Comparison of ENCODE assay signal across 8 cellular contexts in the genomic region with DNA sequence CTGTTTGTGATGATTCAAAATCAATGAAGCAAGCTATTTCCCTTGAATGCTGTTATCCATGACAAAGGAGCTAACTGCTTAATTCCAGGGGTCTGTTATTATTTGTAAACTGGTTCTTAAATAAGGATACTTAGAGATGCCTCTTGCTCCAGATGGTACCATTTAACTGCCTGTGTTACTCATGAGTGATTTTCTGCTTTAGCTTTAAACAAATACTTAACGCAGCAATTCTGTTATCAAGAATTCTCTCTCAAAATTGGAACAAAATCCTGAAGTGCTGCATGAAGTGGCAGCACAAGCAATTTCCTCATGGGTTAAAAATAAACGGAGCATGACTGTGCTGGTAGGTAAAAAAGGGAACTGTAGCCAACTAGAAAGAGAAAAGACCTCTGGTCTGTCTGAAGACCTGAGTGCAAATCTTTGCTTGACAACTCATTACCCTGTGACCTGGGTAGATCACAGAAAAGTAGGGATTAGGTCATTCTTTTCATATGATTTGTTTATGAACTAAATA.
DNase-seq lines count a peak whose midpoint lies in the region; ATAC-seq and TF ChIP-seq lines count a peak whose summit lies in the region.

No MANE protein-coding gene starts in this region.

- intact Hi-C loops in mucosa of descending colon (cut with DNase I, micrococcal nuclease) = no loop called here

- H3K27ac ChIP-seq in effector memory CD4-positive, alpha-beta T cell (ENCODE audit: insufficient read depth, low read length, poor library complexity, severe bottlenecking) = no peak overlapping the region

- H3K36me3 ChIP-seq in effector memory CD4-positive, alpha-beta T cell (ENCODE audit: control insufficient read depth, insufficient read depth, low read length) = no peaks in the 10 kb centered on the region
- no peaks in the 10 kb centered on the region for H3K36me3 ChIP-seq in mucosa of descending colon (ENCODE audit: low read depth)

- H3K9me3 ChIP-seq in effector memory CD4-positive, alpha-beta T cell (ENCODE audit: control insufficient read depth, low read length) = peaks cover 6% of the 10 kb centered on the region
- H3K9me3 ChIP-seq in mucosa of descending colon = no peaks in the 10 kb centered on the region

- ATAC-seq in GM19324 (IDR thresholded peaks at IDR 0.05; ENCODE audit: low FRiP score, unreplicated experiment) = peak; percentile 94
- peak; percentile 94 for ATAC-seq in HG03025 (IDR thresholded peaks at IDR 0.05; ENCODE audit: low FRiP score, unreplicated experiment)
- no peak for ATAC-seq in mucosa of descending colon

- H3K4me1 ChIP-seq in effector memory CD4-positive, alpha-beta T cell (ENCODE audit: control insufficient read depth, insufficient read depth, low read length, poor library complexity, severe bottlenecking) = no peaks in the 10 kb centered on the region
- no peaks in the 10 kb centered on the region for H3K4me1 ChIP-seq in mucosa of descending colon (ENCODE audit: low read depth)

- H3K4me3 ChIP-seq in effector memory CD4-positive, alpha-beta T cell (ENCODE audit: insufficient read depth, low read depth, low read length, poor library complexity, severe bottlenecking) = no peak overlapping the region
- H3K4me3 ChIP-seq in mucosa of descending colon = no peak overlapping the region

- H3K27me3 ChIP-seq in effector memory CD4-positive, alpha-beta T cell (replicated peaks; ENCODE audit: control insufficient read depth, insufficient read depth, low read length, poor library complexity, severe bottlenecking) = no peaks in the 10 kb centered on the region

- DNase-seq in NCI-H2227 (lab: John Stamatoyannopoulos, UW; ENCODE audit: unreplicated experiment) (peak; percentile 60), iPS DF 4.7 (ENCODE audit: extremely low read depth, low spot score) (peak; percentile 16), mucosa of descending colon (no peak)
- DNase-seq in effector memory CD4-positive, alpha-beta T cell = no peak
- DNase-seq in activated naive CD4-positive, alpha-beta T cell (lab: John Stamatoyannopoulos, UW) = no peak
- DNase-seq in activated CD4-positive, CD25-positive, alpha-beta regulatory T cell (lab: John Stamatoyannopoulos, UW) = no peak

- TF ChIP-seq CTCF in mucosa of descending colon (IDR thresholded peaks at IDR 0.05) = no peak

Comparison
In these comparisons a context has a peak if more than half of its experiments do, and no peak if none do; other contexts are left out.
1. DNase-seq: peak in NCI-H2227 (single experiment) and iPS DF 4.7 (single experiment); none in effector memory CD4-positive, alpha-beta T cell (0 of 3), mucosa of descending colon (0 of 3), activated naive CD4-positive, alpha-beta T cell (0 of 4) and activated CD4-positive, CD25-positive, alpha-beta regulatory T cell (0 of 4).